Comparison of ENCODE assay signal across 17 cellular contexts in genomic region chr20:61635721-61636455, GRCh38.
A peak's percentile ranks its signal among the peaks of the same experiment; 100 is the strongest.
DNase-seq lines count a peak whose midpoint lies in the region; ATAC-seq, FAIRE-seq and TF ChIP-seq lines count a peak whose summit lies in the region.
"Had no signal": no experiment of that assay in that cellular context is flagged by ENCODE, and none has a peak within 500 bp of the region (broad histone marks: within the 10 kb centered on the region; RNA-seq: fewer than 3 reads in every experiment).

No MANE protein-coding gene starts in this region.

- no peak overlapping the region for H2AFZ ChIP-seq in IMR-90 (replicated peaks; ENCODE audit: low read length, poor library complexity)
- no peak overlapping the region for H2AFZ ChIP-seq in H1 (ENCODE audit: low read length)
- H2AFZ ChIP-seq: GM23248 had no signal

- H3K23ac ChIP-seq in IMR-90 (ENCODE audit: low read depth, low read length) (no peak overlapping the region), H1 (ENCODE audit: insufficient read length) (no peak overlapping the region)

- H3K36me3 ChIP-seq in IMR-90 (ENCODE audit: control insufficient read depth, insufficient read depth, low read length) = no peaks in the 10 kb centered on the region
- H3K36me3 ChIP-seq in H1 (ENCODE audit: control insufficient read depth in 2 of 4, insufficient read depth in 4 of 4, low read length in 3 of 4) = no peaks in the 10 kb centered on the region
- H3K36me3 ChIP-seq: HAP-1 had no signal

- H3K14ac ChIP-seq in IMR-90 (replicated peaks; ENCODE audit: low read depth, low read length) (no peak overlapping the region), H1 (ENCODE audit: insufficient read length) (no peak overlapping the region)

- TF ChIP-seq CTCF in natural killer cell (IDR thresholded peaks at IDR 0.05) (no peak), IMR-90 (conservative IDR thresholded peaks at IDR 0.05; ENCODE audit: low read depth, low read length) (no peak), H1 (IDR thresholded peaks at IDR 0.05; ENCODE audit: control extremely low read depth in 1 of 3, insufficient read depth in 1 of 3, low read depth in 1 of 3, low read length in 3 of 3) (no peak)

- no peak overlapping the region for H3K4me3 ChIP-seq in IMR-90 (ENCODE audit: insufficient read depth, low read depth, low read length)
- no peak overlapping the region for H3K4me3 ChIP-seq in H1 (ENCODE audit: extremely low read depth in 1 of 4, insufficient read depth in 2 of 4, low read depth in 3 of 4, low read length in 4 of 4)
- H3K4me3 ChIP-seq: GM23248, HAP-1, K562 had no signal

- TF ChIP-seq POLR2A in IMR-90 (IDR thresholded peaks at IDR 0.05; ENCODE audit: low read depth, low read length) (no peak), H1 (IDR thresholded peaks at IDR 0.05; ENCODE audit: control extremely low read depth in 1 of 2, low read depth in 2 of 2, low read length in 2 of 2) (no peak)

- no peak overlapping the region for H4K8ac ChIP-seq in IMR-90 (ENCODE audit: low read depth in 2 of 2, low read length in 2 of 2)
- no peak overlapping the region for H4K8ac ChIP-seq in H1 (ENCODE audit: extremely low read depth, insufficient read depth, low read length)

- H3K4me1 ChIP-seq in IMR-90 (ENCODE audit: control insufficient read depth, insufficient read depth, low read length) (no peaks in the 10 kb centered on the region), H1 (replicated peaks in 1 of 4; ENCODE audit: control insufficient read depth in 3 of 4, insufficient read depth in 4 of 4, low read length in 3 of 4) (peaks cover 0 to 18% (median 10%) of the 10 kb centered on the region in 4 experiments; a peak in 6 of 7 replicates)
- H3K4me1 ChIP-seq: HAP-1 had no signal

- H2BK15ac ChIP-seq in IMR-90 (ENCODE audit: low read depth, low read length) (no peak overlapping the region), H1 (ENCODE audit: low read length) (no peak overlapping the region)

- H3K27me3 ChIP-seq in IMR-90 (ENCODE audit: control insufficient read depth, insufficient read depth, low read length) (no peaks in the 10 kb centered on the region), H1 (replicated peaks in 1 of 4; ENCODE audit: control insufficient read depth in 3 of 4, extremely low read depth in 1 of 4, insufficient read depth in 3 of 4, low read length in 3 of 4) (peaks cover 0 to 6% (median 2%) of the 10 kb centered on the region in 4 experiments; a peak in 3 of 7 replicates)

- H2BK20ac ChIP-seq in IMR-90 (ENCODE audit: low read depth, low read length) (no peak overlapping the region), H1 (ENCODE audit: low read length) (no peak overlapping the region)

- H3K18ac ChIP-seq in IMR-90 (ENCODE audit: low read depth, low read length) (no peak overlapping the region), H1 (ENCODE audit: extremely low read depth, low read length) (no peak overlapping the region)

- no peak for TF ChIP-seq EP300 in H1 (IDR thresholded peaks at IDR 0.05; ENCODE audit: borderline replicate concordance in 1 of 2, low read depth in 2 of 2, low read length in 2 of 2)

- H3K79me1 ChIP-seq in IMR-90 (ENCODE audit: low read depth in 1 of 2, low read length in 2 of 2) (no peaks in the 10 kb centered on the region), H1 (ENCODE audit: low read depth, low read length) (no peaks in the 10 kb centered on the region)

- peaks cover 0 to 4% of the 10 kb centered on the region in 2 donors for H3K27me3 Mint-ChIP-seq in natural killer cell treated with Interleukin-12 subunit alpha and Interleukin-12 subunit beta and Interleukin-15 and Interleukin-18, amount 100 ng/mL, for 72 hours
- no peaks in the 10 kb centered on the region for H3K27me3 Mint-ChIP-seq in natural killer cell (ENCODE audit: low read depth in 2 of 2)
- H3K27me3 Mint-ChIP-seq: CD4-positive, alpha-beta T cell had no signal

- no peak for TF ChIP-seq RAD21 in IMR-90 (IDR thresholded peaks at IDR 0.05; ENCODE audit: low read length)
- no peak for TF ChIP-seq RAD21 in H1 (IDR thresholded peaks at IDR 0.05 in 1 of 2, conservative IDR thresholded peaks at IDR 0.05 in 1 of 2; ENCODE audit: low read depth in 2 of 2, low read length in 2 of 2)

- peaks cover 3% of the 10 kb centered on the region for H3K9me3 Mint-ChIP-seq in natural killer cell treated with Interleukin-12 subunit alpha and Interleukin-12 subunit beta and Interleukin-15 and Interleukin-18, amount 100 ng/mL, for 72 hours
- H3K9me3 Mint-ChIP-seq in natural killer cell = peaks cover 4 to 7% of the 10 kb centered on the region in 2 donors
- H3K9me3 Mint-ChIP-seq: CD4-positive, alpha-beta T cell had no signal

- FAIRE-seq in H1 (lab: Jason Lieb, UNC) = no peak
- FAIRE-seq: G401.6, K562 had no signal

- H4K91ac ChIP-seq in IMR-90 (ENCODE audit: insufficient read depth, low read depth, low read length) (no peak overlapping the region), H1 (replicated peaks; ENCODE audit: insufficient read length, low read length) (no peak overlapping the region)

- H3K4ac ChIP-seq in IMR-90 (ENCODE audit: low read depth, low read length) (no peak overlapping the region), H1 (replicated peaks; ENCODE audit: insufficient read length, low read depth, low read length) (no peak overlapping the region)

- H2BK5ac ChIP-seq in IMR-90 (ENCODE audit: low read depth, low read length, poor library complexity, severe bottlenecking) (no peak overlapping the region), H1 (ENCODE audit: low read depth, low read length) (no peak overlapping the region)

- H4K5ac ChIP-seq in IMR-90 (ENCODE audit: low read depth, low read length) = no peak overlapping the region
- peak overlapping the region; percentile 9 for H4K5ac ChIP-seq in H1 (ENCODE audit: insufficient read length, low read depth, low read length)

- peak; percentile 28 for DNase-seq in natural killer cell treated with Interleukin-12 subunit alpha and Interleukin-12 subunit beta and Interleukin-15 and Interleukin-18, amount 100 ng/mL, for 72 hours (ENCODE audit: low spot score)
- no peak for DNase-seq in natural killer cell
- DNase-seq in IMR-90 = no peak
- DNase-seq in H1 (ENCODE audit: low read depth in 1 of 2, low spot score in 2 of 2) = no peak
- DNase-seq in NCI-H748 (lab: John Stamatoyannopoulos, UW; ENCODE audit: unreplicated experiment) = no peak
- DNase-seq in medulla oblongata (ENCODE audit: extremely low spot score) = no peak
- DNase-seq: 8988T; AML-193; C1 segment of cervical spinal cord; CD4-positive, alpha-beta T cell; DMS79; GM23248; HFFc6 had no signal

- no peaks in the 10 kb centered on the region for H3K4me1 Mint-ChIP-seq in natural killer cell treated with Interleukin-12 subunit alpha and Interleukin-12 subunit beta and Interleukin-15 and Interleukin-18, amount 100 ng/mL, for 72 hours (ENCODE audit: low read depth in 2 of 2)
- H3K4me1 Mint-ChIP-seq in natural killer cell = no peaks in the 10 kb centered on the region

- no peak overlapping the region for H2BK12ac ChIP-seq in H1 (ENCODE audit: low read depth, low read length)

- H3K4me2 ChIP-seq in IMR-90 (ENCODE audit: low read depth, low read length) (no peak overlapping the region), H1 (ENCODE audit: insufficient read depth in 1 of 2, low read depth in 2 of 2, low read length in 2 of 2) (peak overlapping the region in 1 of 2 experiments; percentile 18; a peak in 1 of 4 replicates)

- H4K20me1 ChIP-seq in IMR-90 (ENCODE audit: insufficient read depth, low read length) (no peaks in the 10 kb centered on the region), H1 (replicated peaks in 1 of 2; ENCODE audit: control insufficient read depth in 1 of 2, insufficient read depth in 2 of 2, low read length in 2 of 2) (peaks cover 1 to 3% of the 10 kb centered on the region in 2 experiments)

- H3K9me1 ChIP-seq in IMR-90 (ENCODE audit: insufficient read depth, low read length) = no peaks in the 10 kb centered on the region

- no TSS peak for BruUV-seq in IMR-90 (replicated peaks; lab: Mats Ljungman, UMichigan)

- no peaks in the 10 kb centered on the region for H3K36me3 Mint-ChIP-seq in natural killer cell treated with Interleukin-12 subunit alpha and Interleukin-12 subunit beta and Interleukin-15 and Interleukin-18, amount 100 ng/mL, for 72 hours
- no peaks in the 10 kb centered on the region for H3K36me3 Mint-ChIP-seq in natural killer cell

- POLR2A ChIA-PET in IMR-90 (lab: Charles Lee; ENCODE audit: unreplicated experiment) = no interaction called here
- POLR2A ChIA-PET in H1 (lab: Charles Lee; ENCODE audit: partially characterized antibody) = no interaction called here

- dilution Hi-C loops in IMR-90 (cut with HindIII; ENCODE audit: low sequenced_read_pairs, unreplicated experiment) = no loop called here

- H3K4me3 Mint-ChIP-seq in natural killer cell treated with Interleukin-12 subunit alpha and Interleukin-12 subunit beta and Interleukin-15 and Interleukin-18, amount 100 ng/mL, for 72 hours = no peak overlapping the region
- H3K4me3 Mint-ChIP-seq in natural killer cell = no peak overlapping the region
- H3K4me3 Mint-ChIP-seq: CD4-positive, alpha-beta T cell; HFFc6 had no signal

- ATAC-seq in natural killer cell treated with Interleukin-12 subunit alpha and Interleukin-12 subunit beta and Interleukin-15 and Interleukin-18, amount 100 ng/mL, for 72 hours = no peak
- ATAC-seq in natural killer cell (no peak), IMR-90 (ENCODE audit: low read depth) (no peak), GM19023 (IDR thresholded peaks at IDR 0.05; ENCODE audit: unreplicated experiment) (no peak)
- ATAC-seq: K562 had no signal

- H3K27ac ChIP-seq in IMR-90 (ENCODE audit: insufficient read depth, low read length) (no peak overlapping the region), H1 (ENCODE audit: low read depth, low read length) (no peak overlapping the region)
- H3K27ac ChIP-seq: GM23248 had no signal

- H3K23me2 ChIP-seq in H1 (ENCODE audit: low read depth, low read length) = peaks cover 10% of the 10 kb centered on the region; the same call in 1 of the 2 replicates

- CTCF ChIA-PET in IMR-90 (lab: Yijun Ruan, JAX) = no interaction called here
- CTCF ChIA-PET in H1 (lab: Charles Lee; ENCODE audit: partially characterized antibody) = interaction anchor here (1.4 to 1.5 kb wide), 2 partner anchors 19 to 27 kb away, joined by 3 read pairs; no protein-coding TSS in a partner anchor

- H2BK120ac ChIP-seq in IMR-90 (ENCODE audit: low read depth, low read length) = no peak overlapping the region
- no peak overlapping the region for H2BK120ac ChIP-seq in H1 (replicated peaks; ENCODE audit: low read depth, low read length)

- peak overlapping the region; percentile 28 for H2AK9ac ChIP-seq in IMR-90 (replicated peaks; ENCODE audit: low read depth, low read length, poor library complexity)

- no peak overlapping the region for H2AK5ac ChIP-seq in IMR-90 (ENCODE audit: low read depth, low read length)
- no peak overlapping the region for H2AK5ac ChIP-seq in H1 (ENCODE audit: low read depth, low read length)

- no peak overlapping the region for H3K56ac ChIP-seq in IMR-90 (ENCODE audit: extremely low read depth, insufficient read depth, low read length)
- no peak overlapping the region for H3K56ac ChIP-seq in H1 (replicated peaks; ENCODE audit: insufficient read length, low read depth, low read length)

- H3K79me2 ChIP-seq in H1 (ENCODE audit: control insufficient read depth in 1 of 2, insufficient read depth in 2 of 2, low read length in 2 of 2) = no peaks in the 10 kb centered on the region

- intact Hi-C loops in natural killer cell (cut with micrococcal nuclease) = no loop called here
- intact Hi-C loops in IMR-90 (cut with micrococcal nuclease) = no loop called here

- H3K27ac Mint-ChIP-seq in natural killer cell treated with Interleukin-12 subunit alpha and Interleukin-12 subunit beta and Interleukin-15 and Interleukin-18, amount 100 ng/mL, for 72 hours = no peak overlapping the region
- no peak overlapping the region for H3K27ac Mint-ChIP-seq in natural killer cell
- H3K27ac Mint-ChIP-seq: CD4-positive, alpha-beta T cell; HFFc6 had no signal

- no peak overlapping the region for H3K9ac ChIP-seq in IMR-90 (ENCODE audit: low read depth, low read length)
- H3K9ac ChIP-seq in H1 (replicated peaks in 1 of 4; ENCODE audit: extremely low read depth in 1 of 4, low read depth in 3 of 4, low read length in 3 of 4) = no peak overlapping the region
- H3K9ac ChIP-seq: GM23248 had no signal

- in situ Hi-C loops in IMR-90 (cut with MboI; ENCODE audit: low sequenced_read_pairs) = no loop called here

- H3K9me3 ChIP-seq in IMR-90 (ENCODE audit: control insufficient read depth, insufficient read depth, low read length) (no peaks in the 10 kb centered on the region), H1 (ENCODE audit: insufficient read depth in 2 of 2, low read depth in 1 of 2, low read length in 1 of 2) (no peaks in the 10 kb centered on the region)
- H3K9me3 ChIP-seq: HAP-1 had no signal

- 65% methylated on average over 8 of the region's 19 CpGs; no CpG with 5 or more reads in 1 of the 2 experiments for WGBS in IMR-90 (ENCODE audit: extremely low coverage in 2 of 2, insufficient read length in 1 of 2), 2 experiments
- 75% methylated on average over 19 of the region's 19 CpGs; no CpG with 5 or more reads in 1 of the 2 experiments for WGBS in H1 (ENCODE audit: extremely low coverage in 1 of 2, insufficient coverage in 1 of 2, insufficient read length in 1 of 2, insufficient replicate concordance in 2 of 2, low coverage in 1 of 2, low lambda C conversion rate in 2 of 2, missing lambda C conversion rate in 1 of 2), 2 experiments
